In the genomic region with DNA sequence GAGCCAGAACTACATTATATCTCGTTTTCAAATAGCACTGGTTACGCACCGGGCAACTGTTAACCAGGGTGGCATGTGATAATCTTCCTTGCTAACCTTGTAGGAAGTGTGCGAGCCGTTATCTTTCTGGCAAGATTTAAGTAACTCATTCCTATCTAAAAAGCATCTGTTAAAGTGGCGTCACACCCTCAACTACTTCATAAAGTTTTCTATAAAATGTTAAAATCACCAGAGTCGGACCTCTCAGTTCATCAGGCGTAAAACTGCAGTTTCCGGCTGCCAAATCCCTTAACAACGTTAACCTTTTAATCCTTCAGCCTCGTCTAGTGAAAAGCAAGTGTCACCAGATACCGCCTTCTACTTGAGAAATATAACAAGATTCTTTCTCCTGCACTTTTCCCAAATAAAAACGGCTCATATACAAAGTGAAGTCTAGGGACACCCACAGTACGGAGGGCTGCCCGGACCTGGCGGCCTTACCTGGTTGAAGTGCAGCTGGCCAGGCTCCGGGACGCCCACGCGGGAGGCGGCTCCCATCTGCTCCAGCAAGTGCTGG, we compare ENCODE assay signal across 1 cellular context.
A peak's percentile ranks its signal among the peaks of the same experiment; 100 is the strongest.
TF ChIP-seq lines count a peak whose summit lies in the region.

No MANE protein-coding gene starts in this region.

TF ChIP-seq in K562, 482 proteins besides CTCF, POLR2A, EP300 and RAD21 (continued from another document and continues in another):
- TF ChIP-seq ZC3H4 (CRISPR knock-in tag; IDR thresholded peaks at IDR 0.05; ENCODE audit: borderline replicate concordance): no peak
- no peak for TF ChIP-seq RHOXF2B (CRISPR knock-in tag; conservative IDR thresholded peaks at IDR 0.05)
- no peak for TF ChIP-seq CXXC5 (CRISPR knock-in tag; IDR thresholded peaks at IDR 0.05)
- TF ChIP-seq GABPB1 (CRISPR knock-in tag; IDR thresholded peaks at IDR 0.05): no peak
- TF ChIP-seq RBBP5 (IDR thresholded peaks at IDR 0.05; ENCODE audit: borderline replicate concordance, insufficient read depth, low read length, poor library complexity, severe bottlenecking): no peak
- TF ChIP-seq FOXP1 (CRISPR knock-in tag; IDR thresholded peaks at IDR 0.05): no peak
- TF ChIP-seq ARID1B (IDR thresholded peaks at IDR 0.05): peak; percentile 78
- TF ChIP-seq CC2D1A (IDR thresholded peaks at IDR 0.05): no peak
- TF ChIP-seq, protein P1, sequence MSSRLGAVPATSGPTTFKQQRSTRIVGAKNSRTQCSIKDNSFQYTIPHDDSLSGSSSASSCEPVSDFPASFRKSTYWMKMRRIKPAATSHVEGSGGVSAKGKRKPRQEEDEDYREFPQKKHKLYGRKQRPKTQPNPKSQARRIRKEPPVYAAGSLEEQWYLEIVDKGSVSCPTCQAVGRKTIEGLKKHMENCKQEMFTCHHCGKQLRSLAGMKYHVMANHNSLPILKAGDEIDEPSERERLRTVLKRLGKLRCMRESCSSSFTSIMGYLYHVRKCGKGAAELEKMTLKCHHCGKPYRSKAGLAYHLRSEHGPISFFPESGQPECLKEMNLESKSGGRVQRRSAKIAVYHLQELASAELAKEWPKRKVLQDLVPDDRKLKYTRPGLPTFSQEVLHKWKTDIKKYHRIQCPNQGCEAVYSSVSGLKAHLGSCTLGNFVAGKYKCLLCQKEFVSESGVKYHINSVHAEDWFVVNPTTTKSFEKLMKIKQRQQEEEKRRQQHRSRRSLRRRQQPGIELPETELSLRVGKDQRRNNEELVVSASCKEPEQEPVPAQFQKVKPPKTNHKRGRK (tag; IDR thresholded peaks at IDR 0.05): no peak
- TF ChIP-seq BRCA1 (IDR thresholded peaks at IDR 0.05): no peak
- no peak for TF ChIP-seq BRCA1 (CRISPR knock-in tag; IDR thresholded peaks at IDR 0.05)
- TF ChIP-seq, protein P2, sequence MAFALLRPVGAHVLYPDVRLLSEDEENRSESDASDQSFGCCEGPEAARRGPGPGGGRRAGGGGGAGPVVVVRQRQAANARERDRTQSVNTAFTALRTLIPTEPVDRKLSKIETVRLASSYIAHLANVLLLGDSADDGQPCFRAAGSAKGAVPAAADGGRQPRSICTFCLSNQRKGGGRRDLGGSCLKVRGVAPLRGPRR (CRISPR knock-in tag; IDR thresholded peaks at IDR 0.05): no peak
- no peak for TF ChIP-seq NFIX (CRISPR knock-in tag; IDR thresholded peaks at IDR 0.05; ENCODE audit: low read depth)
- TF ChIP-seq ZNF785 (CRISPR knock-in tag; IDR thresholded peaks at IDR 0.05): no peak
- TF ChIP-seq SPI1 (IDR thresholded peaks at IDR 0.05; ENCODE audit: borderline replicate concordance, low read depth, low read length): no peak
- 0 out of 2 replicates have a peak, but pooled peaks have one; percentile 6 for TF ChIP-seq SIN3B (IDR thresholded peaks at IDR 0.05; ENCODE audit: low read depth)
- TF ChIP-seq BACH1 (tag; IDR thresholded peaks at IDR 0.05): no peak
- TF ChIP-seq, protein P3, sequence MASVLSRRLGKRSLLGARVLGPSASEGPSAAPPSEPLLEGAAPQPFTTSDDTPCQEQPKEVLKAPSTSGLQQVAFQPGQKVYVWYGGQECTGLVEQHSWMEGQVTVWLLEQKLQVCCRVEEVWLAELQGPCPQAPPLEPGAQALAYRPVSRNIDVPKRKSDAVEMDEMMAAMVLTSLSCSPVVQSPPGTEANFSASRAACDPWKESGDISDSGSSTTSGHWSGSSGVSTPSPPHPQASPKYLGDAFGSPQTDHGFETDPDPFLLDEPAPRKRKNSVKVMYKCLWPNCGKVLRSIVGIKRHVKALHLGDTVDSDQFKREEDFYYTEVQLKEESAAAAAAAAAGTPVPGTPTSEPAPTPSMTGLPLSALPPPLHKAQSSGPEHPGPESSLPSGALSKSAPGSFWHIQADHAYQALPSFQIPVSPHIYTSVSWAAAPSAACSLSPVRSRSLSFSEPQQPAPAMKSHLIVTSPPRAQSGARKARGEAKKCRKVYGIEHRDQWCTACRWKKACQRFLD (CRISPR knock-in tag; IDR thresholded peaks at IDR 0.05): no peak
- no peak for TF ChIP-seq GABPB2 (CRISPR knock-in tag; conservative IDR thresholded peaks at IDR 0.05)
- no peak for TF ChIP-seq NR2C2 (CRISPR knock-in tag; IDR thresholded peaks at IDR 0.05)
- TF ChIP-seq NR2C2 (tag; IDR thresholded peaks at IDR 0.05): no peak
- TF ChIP-seq HIVEP1 (CRISPR knock-in tag; IDR thresholded peaks at IDR 0.05): no peak
- TF ChIP-seq NFXL1 (CRISPR knock-in tag; IDR thresholded peaks at IDR 0.05): no peak
- TF ChIP-seq, protein P4, sequence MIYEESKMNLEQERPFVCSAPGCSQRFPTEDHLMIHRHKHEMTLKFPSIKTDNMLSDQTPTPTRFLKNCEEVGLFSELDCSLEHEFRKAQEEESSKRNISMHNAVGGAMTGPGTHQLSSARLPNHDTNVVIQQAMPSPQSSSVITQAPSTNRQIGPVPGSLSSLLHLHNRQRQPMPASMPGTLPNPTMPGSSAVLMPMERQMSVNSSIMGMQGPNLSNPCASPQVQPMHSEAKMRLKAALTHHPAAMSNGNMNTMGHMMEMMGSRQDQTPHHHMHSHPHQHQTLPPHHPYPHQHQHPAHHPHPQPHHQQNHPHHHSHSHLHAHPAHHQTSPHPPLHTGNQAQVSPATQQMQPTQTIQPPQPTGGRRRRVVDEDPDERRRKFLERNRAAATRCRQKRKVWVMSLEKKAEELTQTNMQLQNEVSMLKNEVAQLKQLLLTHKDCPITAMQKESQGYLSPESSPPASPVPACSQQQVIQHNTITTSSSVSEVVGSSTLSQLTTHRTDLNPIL (CRISPR knock-in tag; IDR thresholded peaks at IDR 0.05): no peak
- no peak for TF ChIP-seq RBM14 (IDR thresholded peaks at IDR 0.05; ENCODE audit: borderline replicate concordance, insufficient read depth, low read depth, low read length)
- TF ChIP-seq, protein P5, sequence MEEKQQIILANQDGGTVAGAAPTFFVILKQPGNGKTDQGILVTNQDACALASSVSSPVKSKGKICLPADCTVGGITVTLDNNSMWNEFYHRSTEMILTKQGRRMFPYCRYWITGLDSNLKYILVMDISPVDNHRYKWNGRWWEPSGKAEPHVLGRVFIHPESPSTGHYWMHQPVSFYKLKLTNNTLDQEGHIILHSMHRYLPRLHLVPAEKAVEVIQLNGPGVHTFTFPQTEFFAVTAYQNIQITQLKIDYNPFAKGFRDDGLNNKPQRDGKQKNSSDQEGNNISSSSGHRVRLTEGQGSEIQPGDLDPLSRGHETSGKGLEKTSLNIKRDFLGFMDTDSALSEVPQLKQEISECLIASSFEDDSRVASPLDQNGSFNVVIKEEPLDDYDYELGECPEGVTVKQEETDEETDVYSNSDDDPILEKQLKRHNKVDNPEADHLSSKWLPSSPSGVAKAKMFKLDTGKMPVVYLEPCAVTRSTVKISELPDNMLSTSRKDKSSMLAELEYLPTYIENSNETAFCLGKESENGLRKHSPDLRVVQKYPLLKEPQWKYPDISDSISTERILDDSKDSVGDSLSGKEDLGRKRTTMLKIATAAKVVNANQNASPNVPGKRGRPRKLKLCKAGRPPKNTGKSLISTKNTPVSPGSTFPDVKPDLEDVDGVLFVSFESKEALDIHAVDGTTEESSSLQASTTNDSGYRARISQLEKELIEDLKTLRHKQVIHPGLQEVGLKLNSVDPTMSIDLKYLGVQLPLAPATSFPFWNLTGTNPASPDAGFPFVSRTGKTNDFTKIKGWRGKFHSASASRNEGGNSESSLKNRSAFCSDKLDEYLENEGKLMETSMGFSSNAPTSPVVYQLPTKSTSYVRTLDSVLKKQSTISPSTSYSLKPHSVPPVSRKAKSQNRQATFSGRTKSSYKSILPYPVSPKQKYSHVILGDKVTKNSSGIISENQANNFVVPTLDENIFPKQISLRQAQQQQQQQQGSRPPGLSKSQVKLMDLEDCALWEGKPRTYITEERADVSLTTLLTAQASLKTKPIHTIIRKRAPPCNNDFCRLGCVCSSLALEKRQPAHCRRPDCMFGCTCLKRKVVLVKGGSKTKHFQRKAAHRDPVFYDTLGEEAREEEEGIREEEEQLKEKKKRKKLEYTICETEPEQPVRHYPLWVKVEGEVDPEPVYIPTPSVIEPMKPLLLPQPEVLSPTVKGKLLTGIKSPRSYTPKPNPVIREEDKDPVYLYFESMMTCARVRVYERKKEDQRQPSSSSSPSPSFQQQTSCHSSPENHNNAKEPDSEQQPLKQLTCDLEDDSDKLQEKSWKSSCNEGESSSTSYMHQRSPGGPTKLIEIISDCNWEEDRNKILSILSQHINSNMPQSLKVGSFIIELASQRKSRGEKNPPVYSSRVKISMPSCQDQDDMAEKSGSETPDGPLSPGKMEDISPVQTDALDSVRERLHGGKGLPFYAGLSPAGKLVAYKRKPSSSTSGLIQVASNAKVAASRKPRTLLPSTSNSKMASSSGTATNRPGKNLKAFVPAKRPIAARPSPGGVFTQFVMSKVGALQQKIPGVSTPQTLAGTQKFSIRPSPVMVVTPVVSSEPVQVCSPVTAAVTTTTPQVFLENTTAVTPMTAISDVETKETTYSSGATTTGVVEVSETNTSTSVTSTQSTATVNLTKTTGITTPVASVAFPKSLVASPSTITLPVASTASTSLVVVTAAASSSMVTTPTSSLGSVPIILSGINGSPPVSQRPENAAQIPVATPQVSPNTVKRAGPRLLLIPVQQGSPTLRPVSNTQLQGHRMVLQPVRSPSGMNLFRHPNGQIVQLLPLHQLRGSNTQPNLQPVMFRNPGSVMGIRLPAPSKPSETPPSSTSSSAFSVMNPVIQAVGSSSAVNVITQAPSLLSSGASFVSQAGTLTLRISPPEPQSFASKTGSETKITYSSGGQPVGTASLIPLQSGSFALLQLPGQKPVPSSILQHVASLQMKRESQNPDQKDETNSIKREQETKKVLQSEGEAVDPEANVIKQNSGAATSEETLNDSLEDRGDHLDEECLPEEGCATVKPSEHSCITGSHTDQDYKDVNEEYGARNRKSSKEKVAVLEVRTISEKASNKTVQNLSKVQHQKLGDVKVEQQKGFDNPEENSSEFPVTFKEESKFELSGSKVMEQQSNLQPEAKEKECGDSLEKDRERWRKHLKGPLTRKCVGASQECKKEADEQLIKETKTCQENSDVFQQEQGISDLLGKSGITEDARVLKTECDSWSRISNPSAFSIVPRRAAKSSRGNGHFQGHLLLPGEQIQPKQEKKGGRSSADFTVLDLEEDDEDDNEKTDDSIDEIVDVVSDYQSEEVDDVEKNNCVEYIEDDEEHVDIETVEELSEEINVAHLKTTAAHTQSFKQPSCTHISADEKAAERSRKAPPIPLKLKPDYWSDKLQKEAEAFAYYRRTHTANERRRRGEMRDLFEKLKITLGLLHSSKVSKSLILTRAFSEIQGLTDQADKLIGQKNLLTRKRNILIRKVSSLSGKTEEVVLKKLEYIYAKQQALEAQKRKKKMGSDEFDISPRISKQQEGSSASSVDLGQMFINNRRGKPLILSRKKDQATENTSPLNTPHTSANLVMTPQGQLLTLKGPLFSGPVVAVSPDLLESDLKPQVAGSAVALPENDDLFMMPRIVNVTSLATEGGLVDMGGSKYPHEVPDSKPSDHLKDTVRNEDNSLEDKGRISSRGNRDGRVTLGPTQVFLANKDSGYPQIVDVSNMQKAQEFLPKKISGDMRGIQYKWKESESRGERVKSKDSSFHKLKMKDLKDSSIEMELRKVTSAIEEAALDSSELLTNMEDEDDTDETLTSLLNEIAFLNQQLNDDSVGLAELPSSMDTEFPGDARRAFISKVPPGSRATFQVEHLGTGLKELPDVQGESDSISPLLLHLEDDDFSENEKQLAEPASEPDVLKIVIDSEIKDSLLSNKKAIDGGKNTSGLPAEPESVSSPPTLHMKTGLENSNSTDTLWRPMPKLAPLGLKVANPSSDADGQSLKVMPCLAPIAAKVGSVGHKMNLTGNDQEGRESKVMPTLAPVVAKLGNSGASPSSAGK (IDR thresholded peaks at IDR 0.05): no peak
- TF ChIP-seq, protein P6, sequence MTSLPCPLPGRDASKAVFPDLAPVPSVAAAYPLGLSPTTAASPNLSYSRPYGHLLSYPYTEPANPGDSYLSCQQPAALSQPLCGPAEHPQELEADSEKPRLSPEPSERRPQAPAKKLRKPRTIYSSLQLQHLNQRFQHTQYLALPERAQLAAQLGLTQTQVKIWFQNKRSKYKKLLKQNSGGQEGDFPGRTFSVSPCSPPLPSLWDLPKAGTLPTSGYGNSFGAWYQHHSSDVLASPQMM (CRISPR knock-in tag; IDR thresholded peaks at IDR 0.05): no peak
- TF ChIP-seq GATAD2A (IDR thresholded peaks at IDR 0.05): no peak
- peak; percentile 63 for TF ChIP-seq PML (IDR thresholded peaks at IDR 0.05; ENCODE audit: low read length)
- no peak for TF ChIP-seq ZNF780A (CRISPR knock-in tag; IDR thresholded peaks at IDR 0.05)
- no peak for TF ChIP-seq TBL1XR1 (IDR thresholded peaks at IDR 0.05; ENCODE audit: low read length in 2 of 2)
- TF ChIP-seq, protein P7, sequence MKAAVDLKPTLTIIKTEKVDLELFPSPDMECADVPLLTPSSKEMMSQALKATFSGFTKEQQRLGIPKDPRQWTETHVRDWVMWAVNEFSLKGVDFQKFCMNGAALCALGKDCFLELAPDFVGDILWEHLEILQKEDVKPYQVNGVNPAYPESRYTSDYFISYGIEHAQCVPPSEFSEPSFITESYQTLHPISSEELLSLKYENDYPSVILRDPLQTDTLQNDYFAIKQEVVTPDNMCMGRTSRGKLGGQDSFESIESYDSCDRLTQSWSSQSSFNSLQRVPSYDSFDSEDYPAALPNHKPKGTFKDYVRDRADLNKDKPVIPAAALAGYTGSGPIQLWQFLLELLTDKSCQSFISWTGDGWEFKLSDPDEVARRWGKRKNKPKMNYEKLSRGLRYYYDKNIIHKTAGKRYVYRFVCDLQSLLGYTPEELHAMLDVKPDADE (conservative IDR thresholded peaks at IDR 0.05; ENCODE audit: control insufficient read depth, low read depth, low read length): no peak; the same call in 1 of the 2 replicates
- no peak for TF ChIP-seq BMI1 (IDR thresholded peaks at IDR 0.05; ENCODE audit: low read length)
- TF ChIP-seq, protein P8, sequence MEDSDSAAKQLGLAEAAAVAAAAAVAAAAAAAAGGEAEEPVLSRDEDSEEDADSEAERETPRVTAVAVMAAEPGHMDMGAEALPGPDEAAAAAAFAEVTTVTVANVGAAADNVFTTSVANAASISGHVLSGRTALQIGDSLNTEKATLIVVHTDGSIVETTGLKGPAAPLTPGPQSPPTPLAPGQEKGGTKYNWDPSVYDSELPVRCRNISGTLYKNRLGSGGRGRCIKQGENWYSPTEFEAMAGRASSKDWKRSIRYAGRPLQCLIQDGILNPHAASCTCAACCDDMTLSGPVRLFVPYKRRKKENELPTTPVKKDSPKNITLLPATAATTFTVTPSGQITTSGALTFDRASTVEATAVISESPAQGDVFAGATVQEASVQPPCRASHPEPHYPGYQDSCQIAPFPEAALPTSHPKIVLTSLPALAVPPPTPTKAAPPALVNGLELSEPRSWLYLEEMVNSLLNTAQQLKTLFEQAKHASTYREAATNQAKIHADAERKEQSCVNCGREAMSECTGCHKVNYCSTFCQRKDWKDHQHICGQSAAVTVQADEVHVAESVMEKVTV (CRISPR knock-in tag; IDR thresholded peaks at IDR 0.05): no peak
